In the genomic region with DNA sequence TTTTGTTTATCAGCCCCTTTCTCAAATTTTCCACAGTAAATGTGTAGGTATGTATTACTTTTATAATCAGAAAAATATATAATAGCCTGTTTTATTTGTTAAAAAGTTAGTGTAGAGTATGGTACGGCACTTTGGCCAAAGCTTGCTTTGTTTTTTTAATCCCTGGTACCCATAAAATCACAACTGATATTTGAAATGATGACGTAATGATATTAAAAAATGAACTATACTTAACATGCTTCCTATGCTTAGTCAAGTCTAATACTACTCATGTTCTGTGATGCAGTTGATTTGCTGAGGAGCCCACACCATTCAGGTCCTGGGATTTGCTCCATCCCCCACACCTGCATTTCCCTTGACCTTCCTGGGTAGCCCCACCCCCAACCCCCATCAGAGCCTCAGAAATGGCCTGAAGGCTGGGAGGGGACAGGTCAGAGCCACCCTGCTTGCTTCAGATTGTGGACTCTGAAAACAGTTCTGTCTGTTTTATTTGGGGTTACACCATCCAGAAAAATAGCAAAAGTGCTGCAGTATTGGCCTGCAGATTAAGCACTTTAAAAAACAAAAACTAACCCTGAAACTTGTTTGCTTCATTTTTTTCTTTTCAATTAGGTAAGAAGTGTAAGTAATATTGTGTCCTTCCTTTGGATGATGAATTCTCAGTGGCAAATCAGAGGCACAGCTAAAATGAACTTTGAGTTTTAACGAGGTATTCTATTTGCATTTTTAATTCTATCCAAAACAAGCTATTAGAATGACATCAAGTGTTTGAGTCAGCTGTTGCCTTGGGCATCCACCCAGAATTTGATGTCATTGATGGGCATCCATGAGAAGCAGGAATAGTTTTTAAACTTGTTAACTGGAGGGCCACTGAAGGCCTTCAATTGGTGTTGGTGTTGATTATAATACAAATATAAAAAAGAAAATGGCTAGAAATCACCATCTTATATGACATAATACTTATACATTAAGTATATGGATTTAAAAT, we compare ENCODE assay signal across 26 cellular contexts. TPM values are rescaled to one million over a fixed set of nuclear protein-coding genes. Genes with fewer than 3 reads are reported as not detected.
A peak's percentile ranks its signal among the peaks of the same experiment; 100 is the strongest.
DNase-seq lines count a peak whose midpoint lies in the region; ATAC-seq, FAIRE-seq and TF ChIP-seq lines count a peak whose summit lies in the region.
"Had no signal": no experiment of that assay in that cellular context is flagged by ENCODE, and none has a peak within 500 bp of the region (broad histone marks: within the 10 kb centered on the region; RNA-seq: fewer than 3 reads in every experiment).

No MANE protein-coding gene starts in this region.

- no peaks in the 10 kb centered on the region for H3K27me3 ChIP-seq in HepG2 (ENCODE audit: control insufficient read depth in 1 of 2, insufficient read depth in 2 of 2, low read length in 2 of 2)
- no peaks in the 10 kb centered on the region for H3K27me3 ChIP-seq in right lobe of liver
- peaks cover 0 to 2% of the 10 kb centered on the region in 2 experiments; a peak in 1 of 4 replicates for H3K27me3 ChIP-seq in GM12878 (replicated peaks in 1 of 2; ENCODE audit: control insufficient read depth in 2 of 2, insufficient read depth in 2 of 2, low read length in 1 of 2)
- H3K27me3 ChIP-seq: neutrophil, SJSA1, uterus had no signal

- H3K9me3 ChIP-seq in HepG2 (ENCODE audit: low read length) (no peaks in the 10 kb centered on the region), right lobe of liver (no peaks in the 10 kb centered on the region), GM12878 (replicated peaks; ENCODE audit: control insufficient read depth, insufficient read depth, low read length) (no peaks in the 10 kb centered on the region)
- H3K9me3 ChIP-seq: neutrophil, SJSA1, uterus had no signal

- ATAC-seq in HepG2 (no peak), right lobe of liver (no peak), GM12878 (no peak), HG03095 (IDR thresholded peaks at IDR 0.05; ENCODE audit: unreplicated experiment) (no peak)
- ATAC-seq: left lobe of liver, T-helper 17 cell had no signal

- TF ChIP-seq CTCF in HepG2 (CRISPR knock-in tag; IDR thresholded peaks at IDR 0.05) (no peak), right lobe of liver (IDR thresholded peaks at IDR 0.05) (no peak), GM12878 (IDR thresholded peaks at IDR 0.05 in 2 of 3, conservative IDR thresholded peaks at IDR 0.05 in 1 of 3; ENCODE audit: control insufficient read depth in 2 of 3, extremely low read depth in 1 of 3, insufficient read depth in 1 of 3, low read depth in 3 of 3, low read length in 3 of 3) (no peak)

- BruUV-seq in HepG2 (replicated peaks; lab: Mats Ljungman, UMichigan) (no TSS peak), GM12878 (replicated peaks; lab: Mats Ljungman, UMichigan) (no TSS peak)

- 28% methylated on average over 3 of the region's 3 CpGs for WGBS in HepG2 (ENCODE audit: low lambda C conversion rate)
- WGBS in right lobe of liver (ENCODE audit: insufficient coverage, low coverage, low lambda C conversion rate, missing lambda C conversion rate), result 67% methylated on average over 3 of the region's 3 CpGs
- 10% methylated on average over 3 of the region's 3 CpGs for WGBS in GM12878 (ENCODE audit: insufficient coverage, insufficient replicate concordance, low lambda C conversion rate, missing lambda C conversion rate)

- H3K4me3 ChIP-seq in HepG2 (replicated peaks in 1 of 3; ENCODE audit: insufficient read depth in 1 of 3, low read depth in 2 of 3, low read length in 3 of 3) (no peak overlapping the region), right lobe of liver (no peak overlapping the region), GM12878 (no peak overlapping the region)
- H3K4me3 ChIP-seq: SJSA1, uterus had no signal

- no peaks in the 10 kb centered on the region for H3K36me3 ChIP-seq in HepG2 (replicated peaks in 1 of 2; ENCODE audit: control insufficient read depth in 1 of 2, insufficient read depth in 2 of 2, low read length in 2 of 2)
- no peaks in the 10 kb centered on the region for H3K36me3 ChIP-seq in right lobe of liver
- H3K36me3 ChIP-seq in GM12878 (ENCODE audit: control insufficient read depth in 2 of 2, insufficient read depth in 2 of 2, low read length in 1 of 2), result no peaks in the 10 kb centered on the region
- H3K36me3 ChIP-seq: neutrophil, SJSA1, uterus had no signal

- intact Hi-C loops in HepG2 (cut with micrococcal nuclease; ENCODE audit: unreplicated experiment), result no loop called here
- intact Hi-C loops in right lobe of liver (cut with DNase I), result no loop called here
- intact Hi-C loops in GM12878 (cut with micrococcal nuclease; ENCODE audit: unreplicated experiment), result no loop called here

- H2AFZ ChIP-seq in HepG2 (ENCODE audit: low read length) (no peak overlapping the region), GM12878 (ENCODE audit: control insufficient read depth, low read depth, low read length) (no peak overlapping the region)

- RAD21 ChIA-PET in GM12878 (lab: Charles Lee; ENCODE audit: unreplicated experiment), result no interaction called here

- H3K79me2 ChIP-seq in HepG2 (ENCODE audit: insufficient read depth, low read length) (no peaks in the 10 kb centered on the region), GM12878 (ENCODE audit: control insufficient read depth, insufficient read depth, low read length) (no peaks in the 10 kb centered on the region)

- H4K20me1 ChIP-seq in HepG2 (ENCODE audit: insufficient read depth, low read length) (no peaks in the 10 kb centered on the region), GM12878 (ENCODE audit: control insufficient read depth, insufficient read depth) (no peaks in the 10 kb centered on the region)

- H3K4me1 ChIP-seq in HepG2 (ENCODE audit: insufficient read depth, low read length) (no peaks in the 10 kb centered on the region), right lobe of liver (no peaks in the 10 kb centered on the region), GM12878 (ENCODE audit: control insufficient read depth, insufficient read depth, low read length) (no peaks in the 10 kb centered on the region)
- H3K4me1 ChIP-seq: uterus had no signal

- TF ChIP-seq POLR2A in HepG2 (IDR thresholded peaks at IDR 0.05; ENCODE audit: insufficient read depth in 1 of 2, low read depth in 2 of 2, low read length in 2 of 2) (no peak), right lobe of liver (IDR thresholded peaks at IDR 0.05) (no peak), GM12878 (IDR thresholded peaks at IDR 0.05; ENCODE audit: low read depth, low read length) (no peak)

- in situ Hi-C loops in HepG2 (cut with HindIII; ENCODE audit: extremely low pct_ligation_motif_present, low pct_unique_long_range_greater_than_20kb), result no loop called here
- in situ Hi-C loops in GM12878 (cut with MboI), result no loop called here

- no peak overlapping the region for H3K27ac ChIP-seq in HepG2 (ENCODE audit: extremely low read length, insufficient read depth, low read length)
- H3K27ac ChIP-seq in right lobe of liver, result no peak overlapping the region
- H3K27ac ChIP-seq in GM12878 (ENCODE audit: control insufficient read depth, insufficient read depth), result no peak overlapping the region
- H3K27ac ChIP-seq: neutrophil, SJSA1, VCaP had no signal

- H3K9ac ChIP-seq in HepG2 (ENCODE audit: insufficient read depth, low read depth, low read length) (no peak overlapping the region), GM12878 (ENCODE audit: control insufficient read depth, insufficient read depth, low read length) (no peak overlapping the region)

- CTCF ChIA-PET in HepG2 (lab: Yijun Ruan, JAX; ENCODE audit: low intra/inter-chr PET ratio, low total read pairs) (no interaction called here), GM12878 (lab: Yijun Ruan, JAX) (no interaction called here)

- DNase-seq in HepG2 (ENCODE audit: low spot score) (no peak), right lobe of liver (no peak), GM12878 (ENCODE audit: low read depth, low spot score) (no peak), kidney glomerular epithelial cell (lab: John Stamatoyannopoulos, UW) (peak; percentile 15), NOMO-1 (lab: John Stamatoyannopoulos, UW; ENCODE audit: unreplicated experiment in 2 of 2) (no peak), NOMO-1 treated with dmso at 0.1 percent for 144 hours (lab: John Stamatoyannopoulos, UW; ENCODE audit: unreplicated experiment) (no peak)
- DNase-seq in activated naive CD4-positive, alpha-beta T cell treated with anti-CD3 and anti-CD28 coated beads, Interleukin-2, amount 50 U/mL, for 16 hours, result no peak
- DNase-seq: activated CD4-positive, alpha-beta T cell treated with anti-CD3 and anti-CD28 coated beads, Interleukin-2, amount 50 U/mL, for 4 hours; activated CD8-positive, alpha-beta memory T cell treated with anti-CD3 and anti-CD28 coated beads, Interleukin-2, amount 50 U/mL, for 48 hours; activated effector memory CD4-positive, alpha-beta T cell treated with anti-CD3 and anti-CD28 coated beads, Interleukin-2, amount 50 U/mL, for 16 hours; CD4-positive, CD25-positive, alpha-beta regulatory T cell; central memory CD4-positive, alpha-beta T cell; DMS153; KBM-7; NCI-H1694 treated with DMSO at 0.1 percent for 48 hours; NCI-H2227 treated with DMSO at 0.1 percent for 48 hours; NCI-H774; T-helper 17 cell had no signal

- H3K4me2 ChIP-seq in HepG2 (ENCODE audit: low read depth, low read length) (no peak overlapping the region), GM12878 (ENCODE audit: control insufficient read depth, insufficient read depth) (no peak overlapping the region)

- FAIRE-seq in HepG2 (lab: Jason Lieb, UNC), result no peak
- no peak for FAIRE-seq in GM12878 (lab: Jason Lieb, UNC)
- FAIRE-seq: GM12891, RCC 7860 had no signal

- POLR2A ChIA-PET in HepG2 (lab: Yijun Ruan, JAX) (no interaction called here), GM12878 (lab: Charles Lee) (no interaction called here)

- SMC1A ChIA-PET in GM12878 (lab: Charles Lee; ENCODE audit: uncharacterized antibody, unreplicated experiment), result no interaction called here

- no peak for TF ChIP-seq EP300 in HepG2 (IDR thresholded peaks at IDR 0.05; ENCODE audit: low read depth in 2 of 2, low read length in 2 of 2)
- no peak for TF ChIP-seq EP300 in HepG2 (CRISPR knock-in tag; IDR thresholded peaks at IDR 0.05; ENCODE audit: borderline replicate concordance)
- TF ChIP-seq EP300 in GM12878 (IDR thresholded peaks at IDR 0.05; ENCODE audit: borderline replicate concordance in 1 of 2, control insufficient read depth in 1 of 2, low read depth in 2 of 2, low read length in 2 of 2), result no peak

- TF ChIP-seq RAD21 in HepG2 (CRISPR knock-in tag; IDR thresholded peaks at IDR 0.05), result no peak
- TF ChIP-seq RAD21 in GM12878 (IDR thresholded peaks at IDR 0.05; ENCODE audit: insufficient read depth, low read depth, low read length), result no peak

RNA-seq across cellular contexts. Expression of a gene that starts 23.3 kb away (rescaled TPM):
- 0.04 and 0.06 TPM in 2 replicates for total RNA-seq in HepG2 (2016; rRNA removed; fragmentation: Illumina TruSeq; extraction: Trizol)
- total RNA-seq in HepG2 (2016; cell fraction: cytosol; rRNA removed; fragmentation: Illumina TruSeq; extraction: Trizol; ENCODE audit: low read depth), result under 0.01 TPM in 1 of 2 replicates, not detected in the other
- total RNA-seq in HepG2 (2016; cell fraction: insoluble cytoplasmic fraction; rRNA removed; fragmentation: Illumina TruSeq; extraction: Trizol), result 0.04 and 0.06 TPM in 2 replicates
- 0.03 and 0.07 TPM in 2 replicates for total RNA-seq in HepG2 (2016; cell fraction: membrane; rRNA removed; fragmentation: Illumina TruSeq; extraction: Trizol)
- total RNA-seq in HepG2 (2016; cell fraction: nucleus; rRNA removed; fragmentation: Illumina TruSeq; extraction: Trizol), result 0.06 and 0.09 TPM in 2 replicates
- 0.01 TPM in 1 of 2 replicates, not detected in the other for polyA plus RNA-seq in HepG2 (2011; rRNA removed)
- polyA plus RNA-seq in HepG2 (2011; cell fraction: cytosol; rRNA removed), result 0.01 TPM in 1 of 2 replicates, not detected in the other
- not detected in 2 replicates for polyA plus RNA-seq in HepG2 (2011; cell fraction: nucleus; rRNA removed)
- polyA plus RNA-seq in HepG2 (2012), result 0.15 and 0.29 TPM in 2 replicates
- not detected in 2 replicates for polyA plus RNA-seq in HepG2 (2016; cell fraction: cytosol; fragmentation: Illumina TruSeq; extraction: Trizol; ENCODE audit: low read depth)
- 0.05 TPM in 1 of 2 replicates, not detected in the other for polyA plus RNA-seq in HepG2 (2016; cell fraction: insoluble cytoplasmic fraction; fragmentation: Illumina TruSeq; extraction: Trizol; ENCODE audit: low read depth)
- not detected in 2 replicates for polyA plus RNA-seq in HepG2 (2016; cell fraction: membrane; fragmentation: Illumina TruSeq; extraction: Trizol; ENCODE audit: low read depth)
- 0.04 and 0.13 TPM in 2 replicates for polyA plus RNA-seq in HepG2 (2016; cell fraction: nucleus; fragmentation: Illumina TruSeq; extraction: Trizol; ENCODE audit: insufficient read depth, low read depth)
- 0.06 and 0.87 TPM in 2 replicates for polyA minus RNA-seq in HepG2 (2011; rRNA and poly(A)+ RNA removed; ENCODE audit: low replicate concordance)
- not detected in 2 replicates for polyA minus RNA-seq in HepG2 (2011; cell fraction: cytosol; rRNA and poly(A)+ RNA removed)
- under 0.01 and 0.12 TPM in 2 replicates for polyA minus RNA-seq in HepG2 (2011; cell fraction: nucleus; rRNA and poly(A)+ RNA removed)
- total RNA-seq in right lobe of liver, result under 1 TPM; 0.24 to 0.95 (median 0.55) TPM
- total RNA-seq in GM12878 (2013; cell fraction: nucleolus; rRNA removed), result 0.02 and 0.04 TPM in 2 replicates
- total RNA-seq in GM12878 (2014; rRNA removed), result under 0.01 TPM in 1 of 2 replicates, not detected in the other
- total RNA-seq in GM12878 (2014; rRNA removed; fragmentation: Illumina TruSeq; extraction: Trizol), result under 0.01 TPM in 1 of 2 replicates, not detected in the other
- total RNA-seq in GM12878 (2021), result 0.05 and 0.08 TPM in 2 replicates
- 0.92 TPM for polyA plus RNA-seq in GM12878 (2011; ENCODE audit: low read depth)
- polyA plus RNA-seq in GM12878 (2011; rRNA removed), result under 0.01 TPM in 1 of 2 replicates, not detected in the other
- polyA plus RNA-seq in GM12878 (2011; cell fraction: cytosol; rRNA removed), result not detected in 2 replicates
- polyA plus RNA-seq in GM12878 (2011; cell fraction: nucleus; rRNA removed), result not detected in 2 replicates
- 0.42 and 0.51 TPM in 2 replicates for polyA plus RNA-seq in GM12878 (2012)
- polyA plus RNA-seq in GM12878 (2014; fragmentation: Illumina TruSeq; extraction: Trizol), result 0.01 TPM in 1 of 2 replicates, not detected in the other
- polyA plus RNA-seq in GM12878 (2014; fragmentation: Nextera tagmentation; extraction: Ambion mirVana), result under 1 TPM; 0.22 to 0.31 TPM
- 0.01 TPM in 1 of 2 replicates, not detected in the other for polyA plus RNA-seq in GM12878 (2014; rRNA removed)
- 1 to 10 TPM; 1.0 to 1.2 TPM for polyA plus RNA-seq in GM12878 (2016; fragmentation: Nextera tagmentation; extraction: Ambion mirVana)
- 0.37 TPM in 1 of 2 replicates, not detected in the other for polyA minus RNA-seq in GM12878 (2011; rRNA and poly(A)+ RNA removed)
- not detected in 2 replicates for polyA minus RNA-seq in GM12878 (2011; cell fraction: cytosol; rRNA and poly(A)+ RNA removed)
- under 0.01 TPM in 1 of 2 replicates, not detected in the other for polyA minus RNA-seq in GM12878 (2011; cell fraction: nucleus; rRNA and poly(A)+ RNA removed)
- total RNA-seq: CD4-positive, CD25-positive, alpha-beta regulatory T cell had no signal
